9 cellular contexts compared by ENCODE assay signal in genomic region chr19:21850636-21851255, GRCh38. TPM values are rescaled to one million over a fixed set of nuclear protein-coding genes. Genes with fewer than 3 reads are reported as not detected.
DNase-seq lines count a peak whose midpoint lies in the region; ATAC-seq and TF ChIP-seq lines count a peak whose summit lies in the region.
"Had no signal": no experiment of that assay in that cellular context is flagged by ENCODE, and none has a peak within 500 bp of the region (broad histone marks: within the 10 kb centered on the region; RNA-seq: fewer than 3 reads in every experiment).

No MANE protein-coding gene starts in this region.

- no peak for ATAC-seq in gastrocnemius medialis
- ATAC-seq in HG03442 (IDR thresholded peaks at IDR 0.05; ENCODE audit: unreplicated experiment), result no peak
- ATAC-seq in HG02759 (IDR thresholded peaks at IDR 0.05; ENCODE audit: unreplicated experiment), result no peak

- H3K27me3 ChIP-seq in H7 (ENCODE audit: control insufficient read depth, insufficient read depth, low read length), result no peaks in the 10 kb centered on the region
- no peaks in the 10 kb centered on the region for H3K27me3 ChIP-seq in WERI-Rb-1 (ENCODE audit: insufficient read depth, low read depth, severe bottlenecking)
- H3K27me3 ChIP-seq in gastrocnemius medialis, result no peaks in the 10 kb centered on the region

- H3K4me3 ChIP-seq in H7 (ENCODE audit: insufficient read depth, low read depth, low read length) (peak overlapping the region; percentile 85), WERI-Rb-1 (ENCODE audit: low read depth, low read length) (peak overlapping the region; percentile 71), fibroblast of villous mesenchyme (ENCODE audit: low read depth, low read length) (peak overlapping the region; percentile 97), gastrocnemius medialis (peak overlapping the region; percentile 50 to 84 (median 70))

- TF ChIP-seq POLR2A in gastrocnemius medialis (IDR thresholded peaks at IDR 0.05), result no peak

- in situ Hi-C loops in gastrocnemius medialis (cut with MboI; ENCODE audit: low sequenced_read_pairs in 4 of 4), result no loop called here

- TF ChIP-seq CTCF in WERI-Rb-1 (IDR thresholded peaks at IDR 0.05; ENCODE audit: low read depth, low read length), result no peak
- TF ChIP-seq CTCF in fibroblast of villous mesenchyme (IDR thresholded peaks at IDR 0.05; ENCODE audit: insufficient read depth, low read depth, low read length), result no peak
- no peak for TF ChIP-seq CTCF in gastrocnemius medialis (IDR thresholded peaks at IDR 0.05 in 4 of 5, conservative IDR thresholded peaks at IDR 0.05 in 1 of 5)

- peak overlapping the region; percentile 98 for H3K27ac ChIP-seq in WERI-Rb-1
- peak overlapping the region in 1 of 4 donors; percentile 78 for H3K27ac ChIP-seq in gastrocnemius medialis

- intact Hi-C loops in gastrocnemius medialis (cut with DNase I; ENCODE audit: low total_unique reads), result no loop called here

- H3K9me3 ChIP-seq in WERI-Rb-1 (ENCODE audit: severe bottlenecking) (no peaks in the 10 kb centered on the region), gastrocnemius medialis (no peaks in the 10 kb centered on the region)

- H3K36me3 ChIP-seq in H7 (replicated peaks; ENCODE audit: control insufficient read depth, insufficient read depth, low read length), result peaks cover 24% of the 10 kb centered on the region
- peaks cover 55% of the 10 kb centered on the region for H3K36me3 ChIP-seq in WERI-Rb-1
- H3K36me3 ChIP-seq in gastrocnemius medialis, result no peaks in the 10 kb centered on the region

- no peaks in the 10 kb centered on the region for H3K4me1 ChIP-seq in gastrocnemius medialis

- no peak for DNase-seq in H7
- DNase-seq in WERI-Rb-1, result no peak
- DNase-seq in fibroblast of villous mesenchyme (ENCODE audit: low read depth), result no peak
- no peak for DNase-seq in gastrocnemius medialis
- no peak for DNase-seq in SHP77 (lab: John Stamatoyannopoulos, UW)
- DNase-seq in NCI-H526 treated with DMSO at 0.1 percent for 48 hours (lab: John Stamatoyannopoulos, UW), result no peak
- DNase-seq: NK-92 treated with Interleukin-12 subunit alpha and Interleukin-12 subunit beta, amount 100 ng/mL, for 24 hours had no signal

RNA-seq across cellular contexts. Expression of gene ZNF43, which starts 14.8 kb away (rescaled TPM):
- total RNA-seq in H7 (2014; rRNA removed; shearing (Covaris generic)), result 20.1 and 37.3 TPM in 2 replicates
- total RNA-seq in fibroblast of villous mesenchyme, result 6.4 and 9.1 TPM in 2 replicates
- total RNA-seq in gastrocnemius medialis, result 1 to 10 TPM; 1.2 to 5.4 (median 3.0) TPM
